In the genomic region with DNA sequence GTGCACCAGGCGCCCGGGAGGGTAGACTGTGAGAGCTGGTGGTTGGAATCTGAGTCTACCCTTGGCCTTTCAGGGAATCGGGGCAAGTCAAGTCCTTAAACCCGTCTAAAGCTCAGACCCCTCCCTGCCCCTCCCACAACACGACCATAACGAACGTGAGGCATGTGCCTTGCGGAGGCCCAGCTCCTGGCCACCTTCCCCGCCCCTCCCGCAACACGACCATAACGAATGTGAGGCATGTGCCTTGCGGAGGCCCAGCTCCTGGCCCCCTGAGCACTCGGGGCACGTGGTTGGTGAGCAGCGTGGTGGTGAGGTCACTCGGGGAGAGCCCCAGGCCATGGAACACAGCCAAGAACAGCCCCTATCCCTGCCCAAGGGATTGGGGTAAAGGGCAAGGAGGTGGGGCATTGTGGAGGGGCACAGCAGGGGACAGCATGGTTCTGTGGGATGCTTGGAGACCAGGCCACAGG, we compare ENCODE assay signal across 13 cellular contexts.
"Had no signal": no experiment of that assay in that cellular context is flagged by ENCODE, and none has a peak within 500 bp of the region (broad histone marks: within the 10 kb centered on the region; RNA-seq: fewer than 3 reads in every experiment).

No MANE protein-coding gene starts in this region.

- H3K27ac Mint-ChIP-seq: activated CD8-positive, alpha-beta T cell treated with anti-CD3 and anti-CD28 coated beads, Interleukin-2, amount 10 ng/mL, durations not matched to agents 7 days and 5 days; activated naive CD8-positive, alpha-beta T cell treated with anti-CD3 and anti-CD28 coated beads, Interleukin-2, amount 10 ng/mL, durations not matched to agents 7 days and 5 days; stimulated activated memory B cell treated with anti-CD40 and anti-IgM and Interleukin-4, amounts not matched to agents 10 μg/mL and 1 μg/mL and 100 μg/mL, for 72 hours had no signal

- H3K36me3 ChIP-seq: breast epithelium, esophagus squamous epithelium, ovary had no signal

- H3K4me3 Mint-ChIP-seq: activated CD8-positive, alpha-beta T cell treated with anti-CD3 and anti-CD28 coated beads, Interleukin-2, amount 10 ng/mL, durations not matched to agents 7 days and 5 days; activated naive CD8-positive, alpha-beta T cell treated with anti-CD3 and anti-CD28 coated beads, Interleukin-2, amount 10 ng/mL, durations not matched to agents 7 days and 5 days; stimulated activated memory B cell treated with anti-CD40 and anti-IgM and Interleukin-4, amounts not matched to agents 10 μg/mL and 1 μg/mL and 100 μg/mL, for 72 hours had no signal

- H3K9me3 Mint-ChIP-seq: activated naive CD8-positive, alpha-beta T cell treated with anti-CD3 and anti-CD28 coated beads, Interleukin-2, amount 10 ng/mL, durations not matched to agents 7 days and 5 days; stimulated activated memory B cell treated with anti-CD40 and anti-IgM and Interleukin-4, amounts not matched to agents 10 μg/mL and 1 μg/mL and 100 μg/mL, for 72 hours had no signal

- H3K4me3 ChIP-seq: breast epithelium, esophagus squamous epithelium, ovary, smooth muscle cell, tibial nerve had no signal

- ATAC-seq: activated CD8-positive, alpha-beta T cell treated with anti-CD3 and anti-CD28 coated beads, Interleukin-2, amount 10 ng/mL, durations not matched to agents 7 days and 5 days; left lobe of liver had no signal

- H3K27ac ChIP-seq: breast epithelium, esophagus squamous epithelium, ovary, tibial nerve had no signal

- H3K36me3 Mint-ChIP-seq: activated naive CD8-positive, alpha-beta T cell treated with anti-CD3 and anti-CD28 coated beads, Interleukin-2, amount 10 ng/mL, durations not matched to agents 7 days and 5 days; stimulated activated memory B cell treated with anti-CD40 and anti-IgM and Interleukin-4, amounts not matched to agents 10 μg/mL and 1 μg/mL and 100 μg/mL, for 72 hours had no signal

- H3K4me1 ChIP-seq: breast epithelium, esophagus squamous epithelium, tibial nerve had no signal

- H3K27me3 Mint-ChIP-seq: activated naive CD8-positive, alpha-beta T cell treated with anti-CD3 and anti-CD28 coated beads, Interleukin-2, amount 10 ng/mL, durations not matched to agents 7 days and 5 days had no signal

- H3K9me3 ChIP-seq: esophagus squamous epithelium, ovary had no signal

- H3K27me3 ChIP-seq: breast epithelium, ovary, tibial nerve had no signal

- H3K4me1 Mint-ChIP-seq: stimulated activated memory B cell treated with anti-CD40 and anti-IgM and Interleukin-4, amounts not matched to agents 10 μg/mL and 1 μg/mL and 100 μg/mL, for 72 hours had no signal

- DNase-seq: activated CD4-positive, alpha-beta T cell treated with anti-CD3 and anti-CD28 coated beads for 48 hours; activated CD8-positive, alpha-beta T cell treated with anti-CD3 and anti-CD28 coated beads, Interleukin-2, amount 10 ng/mL, durations not matched to agents 7 days and 5 days; esophagus squamous epithelium; foreskin fibroblast; stimulated activated CD4-positive, alpha-beta T cell treated with anti-CD3 and anti-CD28 coated beads, Interleukin-1b, Interleukin-23, amount 100 ng/mL, for 48 hours; T-helper 9 cell had no signal
